18 cellular contexts compared by ENCODE assay signal in genomic region chr1:178161516-178161915, GRCh38.
"Had no signal": no experiment of that assay in that cellular context is flagged by ENCODE, and none has a peak within 500 bp of the region (broad histone marks: within the 10 kb centered on the region; RNA-seq: fewer than 3 reads in every experiment).

No MANE protein-coding gene starts in this region.

- DNase-seq: activated CD4-positive, alpha-beta memory T cell treated with anti-CD3 and anti-CD28 coated beads for 36 hours; activated CD4-positive, alpha-beta T cell treated with anti-CD3 and anti-CD28 coated beads for 36 hours; activated CD8-positive, alpha-beta memory T cell treated with anti-CD3 and anti-CD28 coated beads, Interleukin-2, amount 10 ng/mL, durations not matched to agents 7 days and 5 days; activated gamma-delta T cell; activated T-cell treated with anti-CD3 and anti-CD28 coated beads, Interleukin-2, amount 50 U/mL, for 4 hours; amygdala; body of pancreas; cerebellar nuclear complex; hippocampal formation; kidney; left ventricle myocardium inferior; mesendoderm; nephron progenitor cell; spleen; T-cell; T1000; trophoblast cell had no signal

- H3K4me3 ChIP-seq: body of pancreas, left ventricle myocardium inferior, spleen, suprapubic skin had no signal
